25 cellular contexts compared by ENCODE assay signal in genomic region chr16:23395732-23396131, GRCh38.
"Had no signal": no experiment of that assay in that cellular context is flagged by ENCODE, and none has a peak within 500 bp of the region (broad histone marks: within the 10 kb centered on the region; RNA-seq: fewer than 3 reads in every experiment).

No MANE protein-coding gene starts in this region.

- DNase-seq: activated CD4-positive, alpha-beta T cell treated with anti-CD3 and anti-CD28 coated beads for 4 hours; activated CD4-positive, alpha-beta T cell treated with anti-CD3 and anti-CD28 coated beads, Interleukin-2, amount 50 U/mL, for 4 hours; activated CD8-positive, alpha-beta memory T cell treated with anti-CD3 and anti-CD28 coated beads, Interleukin-2, amount 50 U/mL, for 48 hours; activated CD8-positive, alpha-beta T cell treated with anti-CD3 and anti-CD28 coated beads, Interleukin-2, amount 10 ng/mL, durations not matched to agents 7 days and 5 days; activated effector memory CD4-positive, alpha-beta T cell treated with anti-CD3 and anti-CD28 coated beads, Interleukin-2, amount 50 U/mL, for 16 hours; activated naive CD4-positive, alpha-beta T cell treated with Interleukin-2 at 50 U/mL for 16 hours; activated naive CD8-positive, alpha-beta T cell treated with anti-CD3 and anti-CD28 coated beads, Interleukin-2, amount 50 U/mL, for 24 hours; activated T-cell treated with anti-CD3 and anti-CD28 coated beads, Interleukin-2, amount 50 U/mL, for 1 hour; amniotic stem cell; body of pancreas; MG63; MV-4-11; NCI-H1092 treated with DMSO at 0.1 percent for 48 hours; NCI-H1436 treated with DMSO at 0.1 percent for 48 hours; NCI-H187; NCI-H2171 treated with DMSO at 0.1 percent for 48 hours; NCI-H226; NCI-H526; PC-3; SHP77; T-helper 2 cell had no signal

- ATAC-seq: activated CD4-positive, CD25-positive, alpha-beta regulatory T cell treated with anti-CD3 and anti-CD28 coated beads, Interleukin-2, amount 50 U/mL, for 24 hours; activated CD8-positive, alpha-beta T cell treated with anti-CD3 and anti-CD28 coated beads, Interleukin-2, amount 10 ng/mL, durations not matched to agents 7 days and 5 days; activated naive CD4-positive, alpha-beta T cell treated with anti-CD3 and anti-CD28 coated beads, Interleukin-2, amount 50 U/mL, for 72 hours; activated naive CD8-positive, alpha-beta T cell treated with anti-CD3 and anti-CD28 coated beads, Interleukin-2, amount 50 U/mL, for 24 hours; body of pancreas; PC-3 had no signal

- H3K9me3 ChIP-seq: ascending aorta, body of pancreas, MG63 had no signal

- H3K4me1 ChIP-seq: ascending aorta had no signal

- H3K4me3 ChIP-seq: ascending aorta, body of pancreas, MG63 had no signal

- H3K27ac ChIP-seq: ascending aorta, body of pancreas, VCaP had no signal

- H3K27me3 ChIP-seq: ascending aorta, body of pancreas, MG63 had no signal
